ENCODE assay signal across 12 cellular contexts in genomic region chr3:69998759-69999158, GRCh38. TPM values are rescaled to one million over a fixed set of nuclear protein-coding genes. Genes with fewer than 3 reads are reported as not detected.
DNase-seq lines count a peak whose midpoint lies in the region; ATAC-seq and TF ChIP-seq lines count a peak whose summit lies in the region.
"Had no signal": no experiment of that assay in that cellular context is flagged by ENCODE, and none has a peak within 500 bp of the region (broad histone marks: within the 10 kb centered on the region; RNA-seq: fewer than 3 reads in every experiment).

No MANE protein-coding gene starts in this region.

- H3K27me3 ChIP-seq in endodermal cell (ENCODE audit: control insufficient read depth, insufficient read depth, low read length, poor library complexity, severe bottlenecking) = no peaks in the 10 kb centered on the region
- H3K27me3 ChIP-seq: BLaER1, upper lobe of left lung had no signal

- H3K27ac ChIP-seq in endodermal cell (ENCODE audit: low read depth, low read length) = peak overlapping the region; percentile 15
- H3K27ac ChIP-seq: BLaER1, upper lobe of left lung had no signal

- no peaks in the 10 kb centered on the region for H3K4me1 ChIP-seq in endodermal cell (ENCODE audit: control insufficient read depth, insufficient read depth, low read length)

- no peak overlapping the region for H3K4me3 ChIP-seq in endodermal cell (ENCODE audit: low read length)
- H3K4me3 ChIP-seq: BLaER1 had no signal

- H3K9me3 ChIP-seq in endodermal cell (ENCODE audit: control insufficient read depth, low read length) = no peaks in the 10 kb centered on the region
- H3K9me3 ChIP-seq: BLaER1, upper lobe of left lung had no signal

- H3K9me3 Mint-ChIP-seq in endodermal cell = no peaks in the 10 kb centered on the region
- H3K9me3 Mint-ChIP-seq in neural crest cell = peaks cover 6% of the 10 kb centered on the region

- intact Hi-C loops in Right ventricle myocardium superior (cut with DNase I) = no loop called here
- intact Hi-C loops in cardiac septum (cut with DNase I) = no loop called here

- no peaks in the 10 kb centered on the region for H3K4me1 Mint-ChIP-seq in endodermal cell
- peaks cover 50% of the 10 kb centered on the region for H3K4me1 Mint-ChIP-seq in neural crest cell

- H3K36me3 Mint-ChIP-seq in endodermal cell (ENCODE audit: low read depth) = no peaks in the 10 kb centered on the region
- no peaks in the 10 kb centered on the region for H3K36me3 Mint-ChIP-seq in neural crest cell (ENCODE audit: low read depth)

- DNase-seq in Right ventricle myocardium superior = no peak
- no peak for DNase-seq in cardiac septum (ENCODE audit: low spot score)
- no peak for DNase-seq in endodermal cell
- no peak for DNase-seq in neural crest cell (ENCODE audit: low read depth, low spot score)
- no peak for DNase-seq in ureter (ENCODE audit: low spot score)
- DNase-seq: activated gamma-delta T cell had no signal

- H3K9ac ChIP-seq in endodermal cell (ENCODE audit: extremely low read depth, low read length, poor library complexity, severe bottlenecking) = no peak overlapping the region
- H3K9ac ChIP-seq: BLaER1 had no signal

- no peak overlapping the region for H3K27ac Mint-ChIP-seq in endodermal cell
- peak overlapping the region; percentile 94 for H3K27ac Mint-ChIP-seq in neural crest cell (ENCODE audit: unreplicated experiment)

- ATAC-seq in Right ventricle myocardium superior (ENCODE audit: poor library complexity) (peak; percentile 21), GM18870 (IDR thresholded peaks at IDR 0.05; ENCODE audit: unreplicated experiment) (no peak), GM19455 (IDR thresholded peaks at IDR 0.05; ENCODE audit: unreplicated experiment) (no peak), HG02642 (IDR thresholded peaks at IDR 0.05; ENCODE audit: poor library complexity, unreplicated experiment) (no peak)

- TF ChIP-seq CTCF in endodermal cell (conservative IDR thresholded peaks at IDR 0.05) = no peak
- TF ChIP-seq CTCF in neural crest cell (conservative IDR thresholded peaks at IDR 0.05) = no peak

- no peaks in the 10 kb centered on the region for H3K36me3 ChIP-seq in endodermal cell (ENCODE audit: control insufficient read depth, insufficient read depth, low read length)
- H3K36me3 ChIP-seq: BLaER1, upper lobe of left lung had no signal

- H3K27me3 Mint-ChIP-seq in endodermal cell (ENCODE audit: insufficient read depth) (no peaks in the 10 kb centered on the region), neural crest cell (ENCODE audit: low read depth) (no peaks in the 10 kb centered on the region)

- H3K4me3 Mint-ChIP-seq in endodermal cell = no peak overlapping the region
- H3K4me3 Mint-ChIP-seq in neural crest cell = no peak overlapping the region

- WGBS in endodermal cell (ENCODE audit: insufficient coverage in 1 of 2, insufficient read length in 1 of 2), 2 experiments = 8 to 66% methylated on average over 1 to 3 of the region's 3 CpGs

RNA-seq across cellular contexts. Expression of gene SAMMSON, which starts 0.8 kb away (rescaled TPM):
- total RNA-seq in Right ventricle myocardium superior (not detected), cardiac septum (0.27 TPM), endodermal cell (under 1 TPM in 1 of 2 donors, not detected in 1; 0.42 TPM), neural crest cell (not detected in 2 replicates), ureter (not detected)
- not detected for polyA plus RNA-seq in endodermal cell (2013, experiment 1 of 2)
- not detected for polyA plus RNA-seq in endodermal cell (2013, experiment 2 of 2)
- total RNA-seq: lung microvascular endothelial cell had no signal
